Comparison of ENCODE assay signal across 24 cellular contexts in the genomic region with DNA sequence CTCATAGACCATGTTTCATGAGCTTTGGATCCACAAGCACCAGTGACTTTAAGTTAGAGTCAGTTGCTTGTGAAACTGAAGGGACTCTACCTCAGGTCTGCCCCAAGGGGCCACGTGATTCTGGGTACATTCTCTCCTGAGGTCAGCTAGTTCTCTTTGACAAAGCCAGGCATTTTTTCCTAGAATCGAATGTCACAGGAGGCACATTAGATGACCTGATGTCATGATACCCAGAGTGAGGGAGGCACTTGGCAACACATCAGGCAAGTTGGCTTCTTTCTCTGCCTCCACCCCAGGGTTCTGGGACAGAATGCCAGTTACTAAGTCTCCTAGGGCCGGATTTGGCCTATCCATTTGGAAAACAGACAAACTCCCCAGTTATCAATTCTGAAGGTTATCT.
"Had no signal": no experiment of that assay in that cellular context is flagged by ENCODE, and none has a peak within 500 bp of the region (broad histone marks: within the 10 kb centered on the region; RNA-seq: fewer than 3 reads in every experiment).

No MANE protein-coding gene starts in this region.

- H3K27ac Mint-ChIP-seq: dendritic cell treated with granulocyte-macrophage colony-stimulating factor and Interleukin-4, amounts not matched to agents 40 ng/mL and 50 ng/mL, for 4 days; stimulated activated naive CD8-positive, alpha-beta T cell treated with anti-CD3 and anti-CD28 coated beads, Interleukin-15, Interleukin-2, amounts not matched to agents 100 ng/mL and 50 ng/mL, for 24 hours; T-helper 17 cell had no signal

- ATAC-seq: activated T-cell treated with anti-CD3 and anti-CD28 coated beads, Interleukin-2, amount 50 U/mL, for 4 hours; left colon; T-helper 17 cell had no signal

- DNase-seq: activated CD4-positive, alpha-beta T cell treated with anti-CD3 and anti-CD28 coated beads, Interleukin-2, amount 50 U/mL, for 1 hour; activated CD4-positive, CD25-positive, alpha-beta regulatory T cell treated with anti-CD3 and anti-CD28 coated beads, Interleukin-2, amount 50 U/mL, for 72 hours; activated CD8-positive, alpha-beta memory T cell treated with anti-CD3 and anti-CD28 coated beads, Interleukin-2, amount 50 U/mL, for 4 hours; activated effector memory CD4-positive, alpha-beta T cell treated with Interleukin-2 at 50 U/mL for 16 hours; activated naive CD4-positive, alpha-beta T cell treated with anti-CD3 and anti-CD28 coated beads, Interleukin-2, amount 50 U/mL, for 16 hours; activated T-cell treated with anti-CD3 and anti-CD28 coated beads, Interleukin-2, amount 50 U/mL, for 4 hours; effector CD8-positive, alpha-beta T cell; hippocampal formation; left colon; stimulated activated CD4-positive, alpha-beta T cell treated with anti-CD3 and anti-CD28 coated beads, Interleukin-12 subunit alpha, Interleukin-12 subunit beta, amount 100 ng/mL, for 4 hours; stimulated activated CD4-positive, alpha-beta T cell treated with anti-CD3 and anti-CD28 coated beads, Interleukin-2, amount 100 ng/mL, for 24 hours; T-helper 17 cell; transverse colon; uterus had no signal

- H3K27ac ChIP-seq: ascending aorta, esophagus muscularis mucosa, uterus, VCaP had no signal

- H3K27me3 ChIP-seq: ascending aorta, esophagus muscularis mucosa, suprapubic skin, transverse colon, uterus had no signal

- H3K4me3 ChIP-seq: ascending aorta, esophagus muscularis mucosa, lung, suprapubic skin, transverse colon, uterus had no signal

- H3K36me3 ChIP-seq: ascending aorta, esophagus muscularis mucosa, suprapubic skin, transverse colon, uterus had no signal

- H3K4me1 ChIP-seq: ascending aorta, esophagus muscularis mucosa, uterus had no signal

- H3K9me3 Mint-ChIP-seq: activated T-cell treated with anti-CD3 and anti-CD28 coated beads, Interleukin-2, amount 50 U/mL, for 4 hours; stimulated activated naive CD8-positive, alpha-beta T cell treated with anti-CD3 and anti-CD28 coated beads, Interleukin-15, Interleukin-2, amounts not matched to agents 100 ng/mL and 50 ng/mL, for 24 hours had no signal

- H3K9me3 ChIP-seq: ascending aorta, esophagus muscularis mucosa, suprapubic skin, transverse colon, uterus had no signal

- H3K4me3 Mint-ChIP-seq: activated T-cell treated with anti-CD3 and anti-CD28 coated beads, Interleukin-2, amount 50 U/mL, for 4 hours; dendritic cell treated with granulocyte-macrophage colony-stimulating factor and Interleukin-4, amounts not matched to agents 40 ng/mL and 50 ng/mL, for 4 days; stimulated activated naive CD8-positive, alpha-beta T cell treated with anti-CD3 and anti-CD28 coated beads, Interleukin-15, Interleukin-2, amounts not matched to agents 100 ng/mL and 50 ng/mL, for 24 hours; T-helper 17 cell had no signal

- FAIRE-seq: bronchial epithelial cell, endothelial cell of umbilical vein, islet of Langerhans had no signal
